ENCODE assay signal across 24 cellular contexts in the genomic region with DNA sequence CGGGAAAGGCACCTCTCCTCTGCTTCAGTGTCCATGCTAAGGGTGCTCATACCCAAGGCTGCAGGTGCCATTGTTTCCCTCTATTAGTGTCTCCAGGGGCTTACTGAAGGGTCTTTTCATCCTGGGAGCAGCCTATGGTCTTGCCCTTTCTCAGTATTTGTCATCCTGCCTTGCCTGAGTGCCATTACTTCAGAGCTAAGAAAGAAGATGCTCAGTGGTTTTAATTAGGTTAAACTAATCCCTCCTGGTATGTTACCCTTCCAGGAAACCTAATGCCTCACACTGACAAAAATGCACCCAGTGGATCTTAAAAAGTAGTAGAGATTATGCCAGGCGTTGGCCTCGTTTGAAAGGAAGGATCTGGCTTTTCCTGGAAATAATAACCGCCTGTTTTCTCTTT.
"Had no signal": no experiment of that assay in that cellular context is flagged by ENCODE, and none has a peak within 500 bp of the region (broad histone marks: within the 10 kb centered on the region; RNA-seq: fewer than 3 reads in every experiment).

No MANE protein-coding gene starts in this region.

- H3K36me3 ChIP-seq: SJSA1 had no signal

- ATAC-seq: activated CD8-positive, alpha-beta T cell treated with anti-CD3 and anti-CD28 coated beads, Interleukin-2, amount 10 ng/mL, durations not matched to agents 7 days and 5 days; Panc1; T-helper 17 cell; WTC11 had no signal

- H3K27ac Mint-ChIP-seq: activated CD8-positive, alpha-beta T cell treated with anti-CD3 and anti-CD28 coated beads, Interleukin-2, amount 10 ng/mL, durations not matched to agents 7 days and 5 days; activated naive CD8-positive, alpha-beta T cell treated with anti-CD3 and anti-CD28 coated beads, Interleukin-2, amount 10 ng/mL, durations not matched to agents 7 days and 5 days; T-helper 17 cell; WTC11 had no signal

- H3K27me3 Mint-ChIP-seq: activated naive CD8-positive, alpha-beta T cell treated with anti-CD3 and anti-CD28 coated beads, Interleukin-2, amount 10 ng/mL, durations not matched to agents 7 days and 5 days; brain; central memory CD8-positive, alpha-beta T cell; T-helper 17 cell had no signal

- H3K4me1 ChIP-seq: SJSA1 had no signal

- H3K4me3 ChIP-seq: SJSA1 had no signal

- FAIRE-seq: astrocyte had no signal

- H3K4me3 Mint-ChIP-seq: activated CD8-positive, alpha-beta T cell treated with anti-CD3 and anti-CD28 coated beads, Interleukin-2, amount 10 ng/mL, durations not matched to agents 7 days and 5 days; activated naive CD8-positive, alpha-beta T cell treated with anti-CD3 and anti-CD28 coated beads, Interleukin-2, amount 10 ng/mL, durations not matched to agents 7 days and 5 days; brain; central memory CD8-positive, alpha-beta T cell; T-helper 17 cell; WTC11 had no signal

- DNase-seq: activated CD4-positive, alpha-beta T cell treated with anti-CD3 and anti-CD28 coated beads for 48 hours; activated CD4-positive, alpha-beta T cell treated with anti-CD3 and anti-CD28 coated beads, Interleukin-2, amount 50 U/mL, for 4 hours; activated CD4-positive, CD25-positive, alpha-beta regulatory T cell treated with anti-CD3 and anti-CD28 coated beads, Interleukin-2, amount 50 U/mL, for 72 hours; activated CD8-positive, alpha-beta memory T cell treated with anti-CD3 and anti-CD28 coated beads, Interleukin-2, amount 50 U/mL, for 48 hours; activated CD8-positive, alpha-beta T cell treated with anti-CD3 and anti-CD28 coated beads, Interleukin-2, amount 10 ng/mL, durations not matched to agents 7 days and 5 days; activated naive CD4-positive, alpha-beta T cell treated with anti-CD3 and anti-CD28 coated beads, Interleukin-2, amount 50 U/mL, for 16 hours; activated naive CD8-positive, alpha-beta T cell treated with anti-CD3 and anti-CD28 coated beads, Interleukin-2, amount 10 ng/mL, durations not matched to agents 7 days and 5 days; activated T-cell treated with anti-CD3 and anti-CD28 coated beads, Interleukin-2, amount 50 U/mL, for 1 hour; amniotic stem cell; KG1; NCI-H1048; NCI-H146; NCI-H187 treated with DMSO at 0.1 percent for 48 hours; NCI-H2081 treated with DMSO at 0.1 percent for 48 hours; NCI-H446; SHP77; T-helper 17 cell; T-helper 9 cell had no signal

- H3K27ac ChIP-seq: SJSA1 had no signal

- H3K36me3 Mint-ChIP-seq: activated naive CD8-positive, alpha-beta T cell treated with anti-CD3 and anti-CD28 coated beads, Interleukin-2, amount 10 ng/mL, durations not matched to agents 7 days and 5 days; brain; WTC11 had no signal

- H3K9me3 Mint-ChIP-seq: activated naive CD8-positive, alpha-beta T cell treated with anti-CD3 and anti-CD28 coated beads, Interleukin-2, amount 10 ng/mL, durations not matched to agents 7 days and 5 days; brain had no signal

- H3K9me3 ChIP-seq: SJSA1 had no signal

- H3K4me1 Mint-ChIP-seq: activated naive CD8-positive, alpha-beta T cell treated with anti-CD3 and anti-CD28 coated beads, Interleukin-2, amount 10 ng/mL, durations not matched to agents 7 days and 5 days; central memory CD8-positive, alpha-beta T cell; T-helper 17 cell had no signal
